ENCODE assay signal across 1 cellular context in genomic region chr17:68435876-68436842, GRCh38.
TF ChIP-seq lines count a peak whose summit lies in the region.

No MANE protein-coding gene starts in this region.

TF ChIP-seq in HepG2, 621 proteins besides CTCF, POLR2A, EP300 and RAD21 (continued from another document and continues in another):
- TF ChIP-seq ZNF720 (CRISPR knock-in tag; IDR thresholded peaks at IDR 0.05), result no peak
- TF ChIP-seq KLF16 (CRISPR knock-in tag; IDR thresholded peaks at IDR 0.05), result peak in 1 of 2 experiments; percentile 64; a peak in 2 of 4 replicates
- no peak for TF ChIP-seq DZIP1 (CRISPR knock-in tag; IDR thresholded peaks at IDR 0.05)
- 0 out of 2 replicates have a peak, but pooled peaks have one; percentile 44 for TF ChIP-seq HOMEZ (CRISPR knock-in tag; IDR thresholded peaks at IDR 0.05; ENCODE audit: low read depth)
- TF ChIP-seq MLX (CRISPR knock-in tag; IDR thresholded peaks at IDR 0.05), result no peak
- 0 out of 2 replicates have a peak, but pooled peaks have one; percentile 27 for TF ChIP-seq CBFB (CRISPR knock-in tag; IDR thresholded peaks at IDR 0.05)
- TF ChIP-seq ZNF749 (CRISPR knock-in tag; IDR thresholded peaks at IDR 0.05; ENCODE audit: borderline replicate concordance), result no peak
- no peak for TF ChIP-seq ZNF543 (CRISPR knock-in tag; IDR thresholded peaks at IDR 0.05)
- TF ChIP-seq SOX5 (CRISPR knock-in tag; IDR thresholded peaks at IDR 0.05; ENCODE audit: borderline replicate concordance), result no peak
- TF ChIP-seq TGIF2 (CRISPR knock-in tag; IDR thresholded peaks at IDR 0.05), result no peak
- no peak; the same call in 1 of the 2 replicates for TF ChIP-seq HDAC2 (CRISPR knock-in tag; IDR thresholded peaks at IDR 0.05)
- TF ChIP-seq LRRFIP1 (CRISPR knock-in tag; conservative IDR thresholded peaks at IDR 0.05), result no peak
- no peak for TF ChIP-seq SAFB2 (CRISPR knock-in tag; IDR thresholded peaks at IDR 0.05; ENCODE audit: borderline replicate concordance, low read depth)
- no peak for TF ChIP-seq ZNF678 (CRISPR knock-in tag; IDR thresholded peaks at IDR 0.05)
- peak; percentile 80 for TF ChIP-seq ZBTB38 (CRISPR knock-in tag; IDR thresholded peaks at IDR 0.05)
- TF ChIP-seq ATF5 (CRISPR knock-in tag; IDR thresholded peaks at IDR 0.05; ENCODE audit: low read depth), result no peak
- peak; percentile 47; the same call in 1 of the 2 replicates for TF ChIP-seq ZNF792 (CRISPR knock-in tag; IDR thresholded peaks at IDR 0.05)
- TF ChIP-seq ZFP36L2 (CRISPR knock-in tag; IDR thresholded peaks at IDR 0.05), result no peak
- peak; percentile 38; the same call in 1 of the 2 replicates for TF ChIP-seq THAP9 (CRISPR knock-in tag; IDR thresholded peaks at IDR 0.05; ENCODE audit: borderline replicate concordance)
- TF ChIP-seq PRPF4 (IDR thresholded peaks at IDR 0.05; ENCODE audit: low read depth, low read length, poor library complexity, severe bottlenecking), result no peak
- TF ChIP-seq KIAA2018 (CRISPR knock-in tag; IDR thresholded peaks at IDR 0.05; ENCODE audit: borderline replicate concordance), result no peak
- no peak for TF ChIP-seq ZFAT (CRISPR knock-in tag; conservative IDR thresholded peaks at IDR 0.05)
- 0 out of 2 replicates have a peak, but pooled peaks have one; percentile 11 for TF ChIP-seq NFYB (CRISPR knock-in tag; IDR thresholded peaks at IDR 0.05)
- TF ChIP-seq STAT5B (CRISPR knock-in tag; IDR thresholded peaks at IDR 0.05), result no peak
- no peak for TF ChIP-seq ZNF589 (CRISPR knock-in tag; conservative IDR thresholded peaks at IDR 0.05)
- 0 out of 2 replicates have a peak, but pooled peaks have one; percentile 62 for TF ChIP-seq ZNF253 (CRISPR knock-in tag; IDR thresholded peaks at IDR 0.05; ENCODE audit: borderline replicate concordance)
- TF ChIP-seq ZNF574 (CRISPR knock-in tag; IDR thresholded peaks at IDR 0.05), result no peak
- no peak for TF ChIP-seq WIZ (CRISPR knock-in tag; IDR thresholded peaks at IDR 0.05)
- TF ChIP-seq RBM22 (optimal IDR thresholded peaks at IDR 0.05; ENCODE audit: low read length), result no peak
- TF ChIP-seq FOXK2 (IDR thresholded peaks at IDR 0.05), result no peak
- no peak for TF ChIP-seq ZNF549 (CRISPR knock-in tag; IDR thresholded peaks at IDR 0.05)
- TF ChIP-seq SETDB1 (CRISPR knock-in tag; IDR thresholded peaks at IDR 0.05; ENCODE audit: borderline replicate concordance), result no peak
- peak; percentile 14; the same call in 1 of the 2 replicates for TF ChIP-seq MZF1 (CRISPR knock-in tag; IDR thresholded peaks at IDR 0.05; ENCODE audit: borderline replicate concordance)
